ENCODE assay signal across 33 cellular contexts in the genomic region with DNA sequence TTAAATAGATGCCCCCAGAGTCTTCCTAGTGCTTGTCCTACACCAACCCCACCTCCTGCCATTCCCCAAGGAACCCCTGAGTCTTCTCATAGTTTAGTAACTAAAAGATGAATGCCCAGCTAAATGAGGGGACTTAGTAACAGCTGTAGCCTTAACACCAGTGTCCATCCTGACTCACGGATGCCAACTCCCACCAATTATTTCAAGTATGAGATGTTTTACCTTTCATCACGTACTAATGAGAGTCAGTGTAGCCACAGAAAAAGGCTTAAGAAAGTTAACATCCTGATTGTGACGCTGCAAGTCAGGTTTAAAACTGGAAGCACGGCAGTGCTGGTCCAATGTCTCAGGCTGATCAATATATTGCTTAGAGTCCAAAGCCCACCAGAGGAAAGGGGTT.
"Had no signal": no experiment of that assay in that cellular context is flagged by ENCODE, and none has a peak within 500 bp of the region (broad histone marks: within the 10 kb centered on the region; RNA-seq: fewer than 3 reads in every experiment).

No MANE protein-coding gene starts in this region.

- H3K4me1 Mint-ChIP-seq: activated CD4-positive, alpha-beta memory T cell treated with anti-CD3 and anti-CD28 coated beads, Interleukin-2, amount 10 ng/mL, durations not matched to agents 7 days and 5 days; activated CD4-positive, alpha-beta T cell treated with anti-CD3 and anti-CD28 coated beads, Interleukin-2, amount 10 ng/mL, durations not matched to agents 7 days and 5 days; activated naive CD4-positive, alpha-beta T cell treated with anti-CD3 and anti-CD28 coated beads, Interleukin-2, amount 10 ng/mL, durations not matched to agents 7 days and 5 days; activated naive CD8-positive, alpha-beta T cell treated with anti-CD3 and anti-CD28 coated beads, Interleukin-2, amount 10 ng/mL, durations not matched to agents 7 days and 5 days; stimulated activated memory B cell treated with anti-CD40 and anti-IgM and Interleukin-4, amounts not matched to agents 10 μg/mL and 1 μg/mL and 100 μg/mL, for 72 hours; stimulated activated naive CD8-positive, alpha-beta T cell treated with anti-CD3 and anti-CD28 coated beads, Interleukin-15, amount 100 ng/mL, for 72 hours had no signal

- H3K4me3 ChIP-seq: ascending aorta, gastrocnemius medialis, pancreas, prostate gland, thyroid gland had no signal

- FAIRE-seq: small intestine had no signal

- H3K4me3 Mint-ChIP-seq: activated CD4-positive, alpha-beta memory T cell treated with anti-CD3 and anti-CD28 coated beads, Interleukin-2, amount 10 ng/mL, durations not matched to agents 7 days and 5 days; activated CD4-positive, alpha-beta T cell treated with anti-CD3 and anti-CD28 coated beads, Interleukin-2, amount 10 ng/mL, durations not matched to agents 7 days and 5 days; activated naive CD4-positive, alpha-beta T cell treated with anti-CD3 and anti-CD28 coated beads, Interleukin-2, amount 10 ng/mL, durations not matched to agents 7 days and 5 days; activated naive CD8-positive, alpha-beta T cell treated with anti-CD3 and anti-CD28 coated beads, Interleukin-2, amount 10 ng/mL, durations not matched to agents 7 days and 5 days; activated T-cell treated with anti-CD3 and anti-CD28 coated beads, Interleukin-2, amount 50 U/mL, for 24 hours; effector memory CD8-positive, alpha-beta T cell; natural killer cell treated with Interleukin-12 subunit alpha and Interleukin-12 subunit beta and Interleukin-15 and Interleukin-18, amount 100 ng/mL, for 72 hours; stimulated activated memory B cell treated with anti-CD40 and anti-IgM and Interleukin-4, amounts not matched to agents 10 μg/mL and 1 μg/mL and 100 μg/mL, for 72 hours; stimulated activated naive CD8-positive, alpha-beta T cell treated with anti-CD3 and anti-CD28 coated beads, Interleukin-15, amount 100 ng/mL, for 72 hours had no signal

- H3K27me3 Mint-ChIP-seq: activated T-cell treated with anti-CD3 and anti-CD28 coated beads, Interleukin-2, amount 50 U/mL, for 24 hours; effector memory CD8-positive, alpha-beta T cell; stimulated activated memory B cell treated with anti-CD40 and anti-IgM and Interleukin-4, amounts not matched to agents 10 μg/mL and 1 μg/mL and 100 μg/mL, for 72 hours; stimulated activated naive CD8-positive, alpha-beta T cell treated with anti-CD3 and anti-CD28 coated beads, Interleukin-15, amount 100 ng/mL, for 72 hours had no signal

- H3K36me3 Mint-ChIP-seq: activated naive CD4-positive, alpha-beta T cell treated with anti-CD3 and anti-CD28 coated beads, Interleukin-2, amount 10 ng/mL, durations not matched to agents 7 days and 5 days; activated naive CD8-positive, alpha-beta T cell treated with anti-CD3 and anti-CD28 coated beads, Interleukin-2, amount 10 ng/mL, durations not matched to agents 7 days and 5 days; natural killer cell treated with Interleukin-12 subunit alpha and Interleukin-12 subunit beta and Interleukin-15 and Interleukin-18, amount 100 ng/mL, for 72 hours; stimulated activated memory B cell treated with anti-CD40 and anti-IgM and Interleukin-4, amounts not matched to agents 10 μg/mL and 1 μg/mL and 100 μg/mL, for 72 hours had no signal

- H3K27me3 ChIP-seq: ascending aorta, gastrocnemius medialis, neutrophil, pancreas, thyroid gland had no signal

- ATAC-seq: activated CD4-positive, CD25-positive, alpha-beta regulatory T cell treated with anti-CD3 and anti-CD28 coated beads, Interleukin-2, amount 50 U/mL, for 24 hours; effector memory CD8-positive, alpha-beta T cell; gastrocnemius medialis; left colon; natural killer cell treated with Interleukin-12 subunit alpha and Interleukin-12 subunit beta and Interleukin-15 and Interleukin-18, amount 100 ng/mL, for 72 hours; pancreas; sciatic nerve; stimulated activated memory B cell treated with anti-CD40 and anti-IgM and Interleukin-4, amounts not matched to agents 10 μg/mL and 1 μg/mL and 100 μg/mL, for 72 hours; stimulated activated naive CD8-positive, alpha-beta T cell treated with anti-CD3 and anti-CD28 coated beads, Interleukin-15, amount 100 ng/mL, for 72 hours had no signal

- H3K9me3 ChIP-seq: ascending aorta, gastrocnemius medialis, neutrophil, pancreas, prostate gland, thyroid gland had no signal

- H3K36me3 ChIP-seq: ascending aorta, gastrocnemius medialis, neutrophil, pancreas, prostate gland, thyroid gland, WERI-Rb-1 had no signal

- DNase-seq: activated CD4-positive, alpha-beta memory T cell treated with anti-CD3 and anti-CD28 coated beads, Interleukin-2, amount 10 ng/mL, durations not matched to agents 7 days and 5 days; activated CD4-positive, alpha-beta T cell treated with anti-CD3 and anti-CD28 coated beads, Interleukin-2, amount 10 ng/mL, durations not matched to agents 7 days and 5 days; activated CD8-positive, alpha-beta memory T cell treated with anti-CD3 and anti-CD28 coated beads, Interleukin-2, amount 50 U/mL, for 48 hours; activated gamma-delta T cell; activated naive CD4-positive, alpha-beta T cell treated with anti-CD3 and anti-CD28 coated beads, Interleukin-2, amount 10 ng/mL, durations not matched to agents 7 days and 5 days; activated naive CD8-positive, alpha-beta T cell treated with anti-CD3 and anti-CD28 coated beads, Interleukin-2, amount 10 ng/mL, durations not matched to agents 7 days and 5 days; activated T-cell treated with anti-CD3 and anti-CD28 coated beads, Interleukin-2, amount 50 U/mL, for 24 hours; caudate nucleus; cortex of kidney; effector memory CD8-positive, alpha-beta T cell; erythroblast; gastrocnemius medialis; glutamatergic neuron; left colon; mammary epithelial cell; midbrain; pancreas; retina; small intestine; stimulated activated CD4-positive, alpha-beta T cell treated with anti-CD3 and anti-CD28 coated beads, Interleukin-1b, Interleukin-23, amount 100 ng/mL, for 48 hours; stimulated activated CD4-positive, alpha-beta T cell treated with anti-CD3 and anti-CD28 coated beads, Interleukin-4, amount 100 ng/mL, for 4 hours; stimulated activated CD8-positive, alpha-beta memory T cell treated with anti-CD3 and anti-CD28 coated beads, Interleukin-4, amount 100 ng/mL, for 48 hours; stimulated activated naive CD8-positive, alpha-beta T cell treated with anti-CD3 and anti-CD28 coated beads, Interleukin-15, amount 100 ng/mL, for 72 hours; substantia nigra; thyroid gland; WERI-Rb-1 had no signal

- H3K9me3 Mint-ChIP-seq: activated CD4-positive, alpha-beta memory T cell treated with anti-CD3 and anti-CD28 coated beads, Interleukin-2, amount 10 ng/mL, durations not matched to agents 7 days and 5 days; activated CD4-positive, alpha-beta T cell treated with anti-CD3 and anti-CD28 coated beads, Interleukin-2, amount 10 ng/mL, durations not matched to agents 7 days and 5 days; activated naive CD4-positive, alpha-beta T cell treated with anti-CD3 and anti-CD28 coated beads, Interleukin-2, amount 10 ng/mL, durations not matched to agents 7 days and 5 days; activated naive CD8-positive, alpha-beta T cell treated with anti-CD3 and anti-CD28 coated beads, Interleukin-2, amount 10 ng/mL, durations not matched to agents 7 days and 5 days; activated T-cell treated with anti-CD3 and anti-CD28 coated beads, Interleukin-2, amount 50 U/mL, for 24 hours; effector memory CD8-positive, alpha-beta T cell; natural killer cell treated with Interleukin-12 subunit alpha and Interleukin-12 subunit beta and Interleukin-15 and Interleukin-18, amount 100 ng/mL, for 72 hours; stimulated activated memory B cell treated with anti-CD40 and anti-IgM and Interleukin-4, amounts not matched to agents 10 μg/mL and 1 μg/mL and 100 μg/mL, for 72 hours; stimulated activated naive CD8-positive, alpha-beta T cell treated with anti-CD3 and anti-CD28 coated beads, Interleukin-15, amount 100 ng/mL, for 72 hours had no signal

- H3K27ac ChIP-seq: ascending aorta, gastrocnemius medialis, neutrophil, pancreas, prostate gland, thyroid gland, WERI-Rb-1 had no signal

- H3K27ac Mint-ChIP-seq: activated CD4-positive, alpha-beta memory T cell treated with anti-CD3 and anti-CD28 coated beads, Interleukin-2, amount 10 ng/mL, durations not matched to agents 7 days and 5 days; activated CD4-positive, alpha-beta T cell treated with anti-CD3 and anti-CD28 coated beads, Interleukin-2, amount 10 ng/mL, durations not matched to agents 7 days and 5 days; activated naive CD4-positive, alpha-beta T cell treated with anti-CD3 and anti-CD28 coated beads, Interleukin-2, amount 10 ng/mL, durations not matched to agents 7 days and 5 days; activated naive CD8-positive, alpha-beta T cell treated with anti-CD3 and anti-CD28 coated beads, Interleukin-2, amount 10 ng/mL, durations not matched to agents 7 days and 5 days; activated T-cell treated with anti-CD3 and anti-CD28 coated beads, Interleukin-2, amount 50 U/mL, for 24 hours; effector memory CD8-positive, alpha-beta T cell; natural killer cell treated with Interleukin-12 subunit alpha and Interleukin-12 subunit beta and Interleukin-15 and Interleukin-18, amount 100 ng/mL, for 72 hours; stimulated activated memory B cell treated with anti-CD40 and anti-IgM and Interleukin-4, amounts not matched to agents 10 μg/mL and 1 μg/mL and 100 μg/mL, for 72 hours had no signal

- H3K4me1 ChIP-seq: ascending aorta, pancreas, prostate gland, thyroid gland had no signal
